In genomic region chr4:129342820-129343219, GRCh38 we compare ENCODE assay signal across 10 cellular contexts.
DNase-seq lines count a peak whose midpoint lies in the region; ATAC-seq and TF ChIP-seq lines count a peak whose summit lies in the region.
"Had no signal": no experiment of that assay in that cellular context is flagged by ENCODE, and none has a peak within 500 bp of the region (broad histone marks: within the 10 kb centered on the region; RNA-seq: fewer than 3 reads in every experiment).

No MANE protein-coding gene starts in this region.

- H3K9ac ChIP-seq in Loucy (ENCODE audit: low read depth, low read length, poor library complexity, severe bottlenecking) (no peak overlapping the region), mammary epithelial cell (ENCODE audit: insufficient read depth, low read length) (no peak overlapping the region)

- no peaks in the 10 kb centered on the region for H3K9me3 ChIP-seq in Loucy (ENCODE audit: insufficient read depth, low read depth, low read length)
- H3K9me3 ChIP-seq in mammary epithelial cell (replicated peaks; ENCODE audit: insufficient read depth, low read length), result no peaks in the 10 kb centered on the region
- no peaks in the 10 kb centered on the region for H3K9me3 ChIP-seq in lower lobe of right lung
- H3K9me3 ChIP-seq in esophagus squamous epithelium, result no peaks in the 10 kb centered on the region

- no peaks in the 10 kb centered on the region for H3K36me3 Mint-ChIP-seq in activated T-helper 1 cell treated with anti-CD3 and anti-CD28 coated beads, Interleukin-12 subunit alpha, Interleukin-12 subunit beta, Interleukin-2, Interleukin-4 antibody, amounts not matched to agents 30 ng/mL and 10 ng/mL and 1 ng/mL, durations not matched to agents 14 hours and 24 hours and 36 hours (ENCODE audit: low read depth)

- CTCF ChIA-PET in mammary epithelial cell (lab: Charles Lee; ENCODE audit: low non-redundant PET), result interaction anchor here (0.7 kb wide), 1 partner anchor 10 kb away, joined by 3 read pairs; no protein-coding TSS in a partner anchor

- no peaks in the 10 kb centered on the region for H3K79me2 ChIP-seq in Loucy (ENCODE audit: insufficient read depth, low read length)
- no peaks in the 10 kb centered on the region for H3K79me2 ChIP-seq in mammary epithelial cell (ENCODE audit: insufficient read depth, low read length)

- peak overlapping the region; percentile 10 for H3K4me3 ChIP-seq in AG09309 (ENCODE audit: control insufficient read depth, low read depth, low read length)
- no peak overlapping the region for H3K4me3 ChIP-seq in Loucy (ENCODE audit: low read length, poor library complexity, severe bottlenecking)
- peak overlapping the region in 2 of 3 experiments; percentile 21 to 27 for H3K4me3 ChIP-seq in mammary epithelial cell (replicated peaks in 1 of 3; ENCODE audit: insufficient read depth in 1 of 3, low read depth in 2 of 3, low read length in 3 of 3)
- peak overlapping the region; percentile 12 for H3K4me3 ChIP-seq in lower lobe of right lung
- peak overlapping the region in 1 of 4 donors; percentile 32 for H3K4me3 ChIP-seq in esophagus squamous epithelium
- H3K4me3 ChIP-seq: K562 had no signal

- BruUV-seq in mammary epithelial cell (replicated peaks; lab: Mats Ljungman, UMichigan), result no TSS peak

- 28% methylated on average over 3 of the region's 3 CpGs for WGBS in mammary epithelial cell (ENCODE audit: low coverage, missing lambda C conversion rate)
- 13% methylated on average over 3 of the region's 3 CpGs for WGBS in esophagus squamous epithelium, 2 donors

- H3K27ac ChIP-seq in mammary epithelial cell (ENCODE audit: insufficient read depth, low read depth, low read length) (no peak overlapping the region), lower lobe of right lung (no peak overlapping the region), esophagus squamous epithelium (peak overlapping the region in 1 of 4 donors; percentile 18)

- dilution Hi-C loops in mammary epithelial cell (cut with HindIII; ENCODE audit: low sequenced_read_pairs), result no loop called here

- H3K36me3 ChIP-seq in Loucy (ENCODE audit: insufficient read depth, low read length) (no peaks in the 10 kb centered on the region), mammary epithelial cell (ENCODE audit: insufficient read depth, low read length) (no peaks in the 10 kb centered on the region), lower lobe of right lung (no peaks in the 10 kb centered on the region), esophagus squamous epithelium (no peaks in the 10 kb centered on the region)

- in situ Hi-C loops in mammary epithelial cell (cut with MboI; ENCODE audit: low sequenced_read_pairs in 2 of 2), result no loop called here

- peak overlapping the region; percentile 74 for H2AFZ ChIP-seq in Loucy (ENCODE audit: low read length)
- H2AFZ ChIP-seq in mammary epithelial cell (ENCODE audit: low read depth, low read length), result peak overlapping the region; percentile 25

- TF ChIP-seq POLR2A in esophagus squamous epithelium (IDR thresholded peaks at IDR 0.05), result no peak

- H3K9me3 Mint-ChIP-seq in activated T-helper 1 cell treated with anti-CD3 and anti-CD28 coated beads, Interleukin-12 subunit alpha, Interleukin-12 subunit beta, Interleukin-2, Interleukin-4 antibody, amounts not matched to agents 30 ng/mL and 10 ng/mL and 1 ng/mL, durations not matched to agents 14 hours and 24 hours and 36 hours, result no peaks in the 10 kb centered on the region

- H3K4me2 ChIP-seq in Loucy (ENCODE audit: low read depth, low read length, poor library complexity, severe bottlenecking) (peak overlapping the region; percentile 14), mammary epithelial cell (ENCODE audit: insufficient read depth, low read depth, low read length) (peak overlapping the region; percentile 75)

- DNase-seq in AG09309 (ENCODE audit: low read depth) (peak; percentile 78), mammary epithelial cell (peak; percentile 78), lower lobe of right lung (no peak), NCI-H82 (lab: John Stamatoyannopoulos, UW) (no peak), T1000 (lab: John Stamatoyannopoulos, UW) (no peak), esophagus squamous epithelium (lab: John Stamatoyannopoulos, UW) (no peak)
- no peak for DNase-seq in activated T-helper 1 cell treated with anti-CD3 and anti-CD28 coated beads, Interleukin-12 subunit alpha, Interleukin-12 subunit beta, Interleukin-2, Interleukin-4 antibody, amounts not matched to agents 30 ng/mL and 10 ng/mL and 1 ng/mL, durations not matched to agents 14 hours and 24 hours and 36 hours (ENCODE audit: low spot score)
- DNase-seq: DMS79 treated with DMSO at 0.1 percent for 48 hours had no signal

- no peaks in the 10 kb centered on the region for H3F3A ChIP-seq in Loucy (ENCODE audit: low read depth)

- intact Hi-C loops in mammary epithelial cell (cut with micrococcal nuclease) (loop anchor here (2.0 kb wide), 1 partner anchor 250 kb away; the partner anchor contains the start of gene SCLT1), lower lobe of right lung (cut with DNase I) (no loop called here), esophagus squamous epithelium (cut with DNase I) (no loop called here)
- intact Hi-C loops in activated T-helper 1 cell treated with anti-CD3 and anti-CD28 coated beads, Interleukin-12 subunit alpha, Interleukin-12 subunit beta, Interleukin-2, Interleukin-4 antibody, amounts not matched to agents 30 ng/mL and 10 ng/mL and 1 ng/mL, durations not matched to agents 14 hours and 24 hours and 36 hours (cut with micrococcal nuclease), result no loop called here

- no peaks in the 10 kb centered on the region for H4K20me1 ChIP-seq in Loucy (ENCODE audit: insufficient read depth, low read length, poor library complexity, severe bottlenecking)
- H4K20me1 ChIP-seq in mammary epithelial cell (ENCODE audit: insufficient read depth, low read length), result no peaks in the 10 kb centered on the region

- no peaks in the 10 kb centered on the region for H3K4me1 Mint-ChIP-seq in activated T-helper 1 cell treated with anti-CD3 and anti-CD28 coated beads, Interleukin-12 subunit alpha, Interleukin-12 subunit beta, Interleukin-2, Interleukin-4 antibody, amounts not matched to agents 30 ng/mL and 10 ng/mL and 1 ng/mL, durations not matched to agents 14 hours and 24 hours and 36 hours (ENCODE audit: low read depth)

- no peaks in the 10 kb centered on the region for H3K9me2 ChIP-seq in Loucy (replicated peaks; ENCODE audit: low read depth, low read length)

- no peak overlapping the region for H3K27ac Mint-ChIP-seq in activated T-helper 1 cell treated with anti-CD3 and anti-CD28 coated beads, Interleukin-12 subunit alpha, Interleukin-12 subunit beta, Interleukin-2, Interleukin-4 antibody, amounts not matched to agents 30 ng/mL and 10 ng/mL and 1 ng/mL, durations not matched to agents 14 hours and 24 hours and 36 hours

- no peak overlapping the region for H3K4me3 Mint-ChIP-seq in activated T-helper 1 cell treated with anti-CD3 and anti-CD28 coated beads, Interleukin-12 subunit alpha, Interleukin-12 subunit beta, Interleukin-2, Interleukin-4 antibody, amounts not matched to agents 30 ng/mL and 10 ng/mL and 1 ng/mL, durations not matched to agents 14 hours and 24 hours and 36 hours

- TF ChIP-seq CTCF in AG09309 (IDR thresholded peaks at IDR 0.05; ENCODE audit: control insufficient read depth, insufficient read depth, low read depth, low read length, missing control alignments) (no peak), Loucy (conservative IDR thresholded peaks at IDR 0.05; ENCODE audit: low read length) (no peak), mammary epithelial cell (conservative IDR thresholded peaks at IDR 0.05 in 1 of 2, IDR thresholded peaks at IDR 0.05 in 1 of 2; ENCODE audit: extremely low read depth in 1 of 2, insufficient read depth in 1 of 2, low read depth in 1 of 2, low read length in 2 of 2) (no peak), lower lobe of right lung (IDR thresholded peaks at IDR 0.05) (no peak), esophagus squamous epithelium (IDR thresholded peaks at IDR 0.05) (no peak)

- H3K27me3 ChIP-seq in Loucy (ENCODE audit: insufficient read depth, low read length, poor library complexity, severe bottlenecking), result no peaks in the 10 kb centered on the region
- no peaks in the 10 kb centered on the region for H3K27me3 ChIP-seq in mammary epithelial cell (ENCODE audit: insufficient read depth, low read length)
- H3K27me3 ChIP-seq in lower lobe of right lung (ENCODE audit: low read depth), result no peaks in the 10 kb centered on the region
- H3K27me3 ChIP-seq in esophagus squamous epithelium, result no peaks in the 10 kb centered on the region

- no peaks in the 10 kb centered on the region for H3K4me1 ChIP-seq in Loucy (ENCODE audit: insufficient read depth, low read length, poor library complexity, severe bottlenecking)
- peaks cover 8% of the 10 kb centered on the region for H3K4me1 ChIP-seq in mammary epithelial cell (ENCODE audit: insufficient read depth, low read length)
- H3K4me1 ChIP-seq in lower lobe of right lung, result peaks cover 17% of the 10 kb centered on the region
- peaks cover 0 to 20% (median 0%) of the 10 kb centered on the region in 3 donors for H3K4me1 ChIP-seq in esophagus squamous epithelium

- peak; percentile 95 to 96 for ATAC-seq in lower lobe of right lung
- ATAC-seq: K562 had no signal

- H3K27me3 Mint-ChIP-seq in activated T-helper 1 cell treated with anti-CD3 and anti-CD28 coated beads, Interleukin-12 subunit alpha, Interleukin-12 subunit beta, Interleukin-2, Interleukin-4 antibody, amounts not matched to agents 30 ng/mL and 10 ng/mL and 1 ng/mL, durations not matched to agents 14 hours and 24 hours and 36 hours (ENCODE audit: insufficient read depth), result no peaks in the 10 kb centered on the region

Comparison
In these comparisons a context has a peak if more than half of its experiments do, and no peak if none do; other contexts are left out.
1. DNase-seq: peak in AG09309 (single experiment) and mammary epithelial cell (single experiment); none in lower lobe of right lung (single experiment), NCI-H82 (single experiment), activated T-helper 1 cell treated with anti-CD3 and anti-CD28 coated beads, Interleukin-12 subunit alpha, Interleukin-12 subunit beta, Interleukin-2, Interleukin-4 antibody, amounts not matched to agents 30 ng/mL and 10 ng/mL and 1 ng/mL, durations not matched to agents 14 hours and 24 hours and 36 hours (single experiment), T1000 (single experiment) and esophagus squamous epithelium (single experiment).